Comparison of ENCODE assay signal across 1 cellular context in genomic region chr2:162113771-162114168, GRCh38.
TF ChIP-seq lines count a peak whose summit lies in the region.

No MANE protein-coding gene starts in this region.

TF ChIP-seq in GM12878, 131 proteins besides CTCF, POLR2A, EP300 and RAD21:
- TF ChIP-seq HDAC6 (IDR thresholded peaks at IDR 0.05; ENCODE audit: unreplicated experiment) = no peak
- TF ChIP-seq RELB (IDR thresholded peaks at IDR 0.05; ENCODE audit: low read depth) = no peak
- TF ChIP-seq ZNF24 (IDR thresholded peaks at IDR 0.05) = peak; percentile 75; the same call in 1 of the 2 replicates
- TF ChIP-seq ETV6 (conservative IDR thresholded peaks at IDR 0.05 in 1 of 2, IDR thresholded peaks at IDR 0.05 in 1 of 2; ENCODE audit: borderline replicate concordance in 1 of 2, low read depth in 1 of 2) = no peak
- no peak for TF ChIP-seq TCF12 (IDR thresholded peaks at IDR 0.05; ENCODE audit: low read depth, low read length)
